Comparison of ENCODE assay signal across 8 cellular contexts in genomic region chr12:64802180-64802775, GRCh38. TPM values are rescaled to one million over a fixed set of nuclear protein-coding genes. Genes with fewer than 3 reads are reported as not detected.
A peak's percentile ranks its signal among the peaks of the same experiment; 100 is the strongest.
DNase-seq lines count a peak whose midpoint lies in the region; ATAC-seq and TF ChIP-seq lines count a peak whose summit lies in the region.
"Not testable (repeated sequence)": the region's sequence is repeated elsewhere in the genome, so short reads cannot be mapped to it uniquely, and the experiment has no call there.

No MANE protein-coding gene starts in this region.

- not testable (repeated sequence) for H3K4me3 Mint-ChIP-seq in activated naive CD4-positive, alpha-beta T cell treated with anti-CD3 and anti-CD28 coated beads for 36 hours; nephron progenitor cell

- WGBS in tibial nerve, 2 donors: 39 to 41% methylated on average over 6 to 8 of the region's 8 CpGs

- H3K36me3 ChIP-seq in tibial nerve: not testable (repeated sequence)

- TF ChIP-seq CTCF in foreskin keratinocyte (conservative IDR thresholded peaks at IDR 0.05) (peak; percentile 79), nephron progenitor cell (IDR thresholded peaks at IDR 0.05) (peak; percentile 92), tibial nerve (IDR thresholded peaks at IDR 0.05) (peak; percentile 47 to 76 (median 59))

- not testable (repeated sequence) for H3K4me3 ChIP-seq in tibial nerve

- not testable (repeated sequence) for H3K4me1 Mint-ChIP-seq in activated naive CD4-positive, alpha-beta T cell treated with anti-CD3 and anti-CD28 coated beads for 36 hours (ENCODE audit: low read depth); nephron progenitor cell

- not testable (repeated sequence) for H3K9me3 ChIP-seq in tibial nerve

- TF ChIP-seq POLR2A in tibial nerve (IDR thresholded peaks at IDR 0.05): not testable (repeated sequence)

- CTCF ChIA-PET in activated naive CD4-positive, alpha-beta T cell treated with anti-CD3 and anti-CD28 coated beads for 36 hours (lab: Charles Lee): interaction anchor here (0.6 to 2.7 kb wide), 26 partner anchors 9 to 460 kb away, joined by 3 to 10 read pairs (median 4); partner anchors contain the start of genes GNS and WIF1

- H3K27ac ChIP-seq in foreskin keratinocyte, tibial nerve: not testable (repeated sequence)

- not testable (repeated sequence) for H3K4me1 ChIP-seq in foreskin keratinocyte, tibial nerve

- H3K36me3 Mint-ChIP-seq in activated naive CD4-positive, alpha-beta T cell treated with anti-CD3 and anti-CD28 coated beads for 36 hours (ENCODE audit: low read depth); nephron progenitor cell (ENCODE audit: low read depth): not testable (repeated sequence)

- ATAC-seq in HG02588 (IDR thresholded peaks at IDR 0.05; ENCODE audit: unreplicated experiment) (peak; percentile 58), foreskin keratinocyte (peak; percentile 68)

- not testable (repeated sequence) for H3K27ac Mint-ChIP-seq in activated naive CD4-positive, alpha-beta T cell treated with anti-CD3 and anti-CD28 coated beads for 36 hours; nephron progenitor cell

- DNase-seq in ELF-1 (ENCODE audit: low read depth, low spot score) (peak; percentile 82), NCI-H146 treated with DMSO at 0.1 percent for 48 hours (lab: John Stamatoyannopoulos, UW; ENCODE audit: unreplicated experiment) (peak; percentile 22), T follicular helper cell (ENCODE audit: low read depth) (peak; percentile 19), nephron progenitor cell (peak; percentile 78), tibial nerve (ENCODE audit: low spot score in 2 of 2) (peak in 1 of 2 donors; percentile 17)
- peak; percentile 69 for DNase-seq in activated naive CD4-positive, alpha-beta T cell treated with anti-CD3 and anti-CD28 coated beads for 36 hours
- DNase-seq in foreskin keratinocyte: not testable (repeated sequence)

- intact Hi-C loops in activated naive CD4-positive, alpha-beta T cell treated with anti-CD3 and anti-CD28 coated beads for 36 hours (cut with micrococcal nuclease): loop anchor here (1.0 to 5.0 kb wide), 3 partner anchors 321 to 480 kb away; no protein-coding TSS in a partner anchor

- not testable (repeated sequence) for TF ChIP-seq EP300 in tibial nerve (IDR thresholded peaks at IDR 0.05)

- H3K27me3 Mint-ChIP-seq in activated naive CD4-positive, alpha-beta T cell treated with anti-CD3 and anti-CD28 coated beads for 36 hours (ENCODE audit: low read depth): peaks cover 32% of the 10 kb centered on the region
- peaks cover 40% of the 10 kb centered on the region for H3K27me3 Mint-ChIP-seq in nephron progenitor cell (ENCODE audit: low read depth, poor library complexity)

- peaks cover 45% of the 10 kb centered on the region for H3K27me3 ChIP-seq in foreskin keratinocyte
- not testable (repeated sequence) for H3K27me3 ChIP-seq in tibial nerve

- not testable (repeated sequence) for H3K9me3 Mint-ChIP-seq in activated naive CD4-positive, alpha-beta T cell treated with anti-CD3 and anti-CD28 coated beads for 36 hours; nephron progenitor cell

RNA-seq across cellular contexts. Expression of gene TBC1D30, which starts 22.2 kb away (rescaled TPM):
- under 1 TPM; 0.17 to 0.19 TPM for total RNA-seq in activated naive CD4-positive, alpha-beta T cell treated with anti-CD3 and anti-CD28 coated beads for 36 hours
- total RNA-seq in foreskin keratinocyte (0.31 and 0.39 TPM in 2 replicates), tibial nerve (10 to 100 TPM in 1 of 4 donors, 1 to 10 TPM in 3; 2.5 to 11.4 (median 6.6) TPM)
- 0.36 and 0.42 TPM in 2 replicates for polyA plus RNA-seq in foreskin keratinocyte

RNA-seq across cellular contexts. Expression of gene GNS, which starts 43.1 kb away (rescaled TPM):
- 10 to 100 TPM; 14.3 to 14.6 TPM for total RNA-seq in activated naive CD4-positive, alpha-beta T cell treated with anti-CD3 and anti-CD28 coated beads for 36 hours
- total RNA-seq in foreskin keratinocyte (43.2 and 49.1 TPM in 2 replicates), tibial nerve (10 to 100 TPM; 72.2 to 88.4 (median 81.4) TPM)
- 15.3 and 15.6 TPM in 2 replicates for polyA plus RNA-seq in foreskin keratinocyte
